In the genomic region with DNA sequence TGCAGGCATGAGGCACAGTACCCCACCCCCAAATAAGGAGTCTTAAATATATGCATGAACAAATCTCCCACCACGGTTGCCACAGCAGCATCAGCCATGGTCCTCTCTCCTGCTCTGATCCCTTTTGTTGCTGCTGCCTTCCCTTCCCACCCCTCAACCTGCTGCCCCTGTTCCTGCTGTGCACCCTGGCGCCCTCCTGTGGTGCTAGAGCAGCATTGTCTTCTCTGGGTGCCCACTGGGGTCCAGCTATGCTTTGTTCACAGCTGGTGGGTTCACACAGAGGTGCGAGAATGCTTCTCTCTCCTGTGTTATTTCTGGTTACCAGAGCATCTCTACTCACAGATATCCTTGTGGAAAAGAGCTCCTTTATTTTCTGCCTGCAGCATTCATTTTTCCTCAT, we compare ENCODE assay signal across 8 cellular contexts.
DNase-seq lines count a peak whose midpoint lies in the region; FAIRE-seq and TF ChIP-seq lines count a peak whose summit lies in the region.

No MANE protein-coding gene starts in this region.

- WGBS in SK-N-SH (ENCODE audit: low lambda C conversion rate): 56% methylated on average over 3 of the region's 3 CpGs

- H3K4me3 ChIP-seq in SK-N-SH (ENCODE audit: low read depth in 2 of 2, low read length in 1 of 2) (no peak overlapping the region; a peak in 1 of 4 replicates), kidney (ENCODE audit: low read length in 2 of 2) (no peak overlapping the region), uterus (no peak overlapping the region)

- TF ChIP-seq CTCF in D721Med (IDR thresholded peaks at IDR 0.05; ENCODE audit: insufficient read depth, missing control alignments) (peak; percentile 69), SK-N-SH (IDR thresholded peaks at IDR 0.05) (peak; percentile 56), kidney (IDR thresholded peaks at IDR 0.05; ENCODE audit: borderline replicate concordance, extremely low read depth, insufficient read depth) (peak; percentile 3), uterus (IDR thresholded peaks at IDR 0.05) (peak in 1 of 4 experiments; percentile 15), GM10248 (IDR thresholded peaks at IDR 0.05; ENCODE audit: control extremely low read depth, extremely low read depth, low read depth, missing control alignments) (no peak)

- TF ChIP-seq EP300 in SK-N-SH (IDR thresholded peaks at IDR 0.05; ENCODE audit: borderline replicate concordance in 1 of 2, low read depth in 1 of 2, low read length in 1 of 2): no peak

- no peaks in the 10 kb centered on the region for H3K79me2 ChIP-seq in SK-N-SH (ENCODE audit: insufficient read depth)

- H3K36me3 ChIP-seq in SK-N-SH (replicated peaks in 1 of 2; ENCODE audit: control insufficient read depth in 1 of 2, insufficient read depth in 2 of 2, low read length in 1 of 2) (peaks cover 0 to 3% of the 10 kb centered on the region in 2 experiments), kidney (ENCODE audit: control insufficient read depth in 1 of 2, insufficient read depth in 2 of 2, low read length in 2 of 2) (no peaks in the 10 kb centered on the region), uterus (no peaks in the 10 kb centered on the region)

- H4K20me1 ChIP-seq in SK-N-SH (ENCODE audit: insufficient read depth): no peaks in the 10 kb centered on the region

- H3K4me1 ChIP-seq in SK-N-SH (ENCODE audit: control insufficient read depth in 1 of 2, insufficient read depth in 2 of 2, low read depth in 1 of 2, low read length in 1 of 2) (peaks cover 0 to 6% of the 10 kb centered on the region in 2 experiments; a peak in 2 of 4 replicates), kidney (ENCODE audit: control insufficient read depth in 1 of 2, insufficient read depth in 1 of 2, low read depth in 1 of 2, low read length in 2 of 2) (no peaks in the 10 kb centered on the region), uterus (no peaks in the 10 kb centered on the region)

- no peaks in the 10 kb centered on the region for H3F3A ChIP-seq in SK-N-SH (replicated peaks; ENCODE audit: insufficient read depth)

- no peaks in the 10 kb centered on the region for H3K9me2 ChIP-seq in SK-N-SH

- no peaks in the 10 kb centered on the region for H3K9me3 ChIP-seq in SK-N-SH
- no peaks in the 10 kb centered on the region for H3K9me3 ChIP-seq in kidney (ENCODE audit: control insufficient read depth in 1 of 2, low read length in 2 of 2)
- H3K9me3 ChIP-seq in uterus: no peaks in the 10 kb centered on the region

- CTCF ChIA-PET in SK-N-SH (lab: Yijun Ruan, JAX): interaction anchor here (0.6 to 2.1 kb wide), 10 partner anchors 9 to 378 kb away, joined by 3 to 10 read pairs (median 4); no protein-coding TSS in a partner anchor
- CTCF ChIA-PET in GM10248 (lab: Yijun Ruan, JAX): no interaction called here

- H2AFZ ChIP-seq in SK-N-SH (ENCODE audit: low read depth): no peak overlapping the region

- H3K27me3 ChIP-seq in SK-N-SH (ENCODE audit: insufficient read depth) (no peaks in the 10 kb centered on the region), uterus (no peaks in the 10 kb centered on the region)

- no peak for FAIRE-seq in D721Med (lab: Jason Lieb, UNC)
- no peak for FAIRE-seq in H54 (lab: Jason Lieb, UNC)
- no peak for FAIRE-seq in kidney (lab: Jason Lieb, UNC)

- H3K27ac ChIP-seq in SK-N-SH (ENCODE audit: low read depth in 2 of 2, low read length in 1 of 2) (no peak overlapping the region), kidney (ENCODE audit: low read depth in 2 of 2, low read length in 2 of 2) (no peak overlapping the region), uterus (no peak overlapping the region)

- no peak overlapping the region for H3K4me2 ChIP-seq in SK-N-SH

- H3K9ac ChIP-seq in SK-N-SH (no peak overlapping the region), kidney (ENCODE audit: low read length in 2 of 2) (no peak overlapping the region)

- intact Hi-C loops in kidney (cut with DNase I) (no loop called here), uterus (cut with DNase I; ENCODE audit: low total_unique reads) (no loop called here)

- no peak for TF ChIP-seq POLR2A in H54 (IDR thresholded peaks at IDR 0.05; ENCODE audit: low read depth, low read length)
- TF ChIP-seq POLR2A in uterus (IDR thresholded peaks at IDR 0.05): no peak

- no peak for DNase-seq in D721Med (ENCODE audit: insufficient read length, low spot score)
- DNase-seq in H54 (ENCODE audit: insufficient read length, low spot score): peak; percentile 5
- DNase-seq in SK-N-SH: peak; percentile 57
- no peak for DNase-seq in kidney
- DNase-seq in uterus: no peak
- DNase-seq in T1000 (lab: John Stamatoyannopoulos, UW): no peak
- DNase-seq in GM10248 (ENCODE audit: extremely low spot score): no peak
- DNase-seq in kidney glomerular epithelial cell (lab: John Stamatoyannopoulos, UW): no peak

- peak; percentile 59 for TF ChIP-seq RAD21 in SK-N-SH (IDR thresholded peaks at IDR 0.05; ENCODE audit: low read length)

- POLR2A ChIA-PET in SK-N-SH (lab: Yijun Ruan, JAX) (no interaction called here), GM10248 (lab: Yijun Ruan, JAX) (no interaction called here)

TF ChIP-seq in SK-N-SH, 30 proteins besides CTCF, POLR2A, EP300 and RAD21:
- no peak for TF ChIP-seq ELF1 (IDR thresholded peaks at IDR 0.05)
- no peak for TF ChIP-seq GATA2 (CRISPR knock-in tag; IDR thresholded peaks at IDR 0.05)
- peak; percentile 42; the same call in 1 of the 2 replicates for TF ChIP-seq SMC3 (IDR thresholded peaks at IDR 0.05; ENCODE audit: low read depth, low read length)

Comparison
In these comparisons a context has a peak if more than half of its experiments do, and no peak if none do; other contexts are left out.
1. DNase-seq: peak in H54 (single experiment) and SK-N-SH (single experiment); none in D721Med (single experiment), kidney (single experiment), uterus (0 of 2), T1000 (single experiment), GM10248 (single experiment) and kidney glomerular epithelial cell (single experiment).